ENCODE assay signal across 18 cellular contexts in genomic region chrX:150213481-150214030, GRCh38.
DNase-seq lines count a peak whose midpoint lies in the region; TF ChIP-seq lines count a peak whose summit lies in the region.
"Had no signal": no experiment of that assay in that cellular context is flagged by ENCODE, and none has a peak within 500 bp of the region (broad histone marks: within the 10 kb centered on the region; RNA-seq: fewer than 3 reads in every experiment).

No MANE protein-coding gene starts in this region.

- H2AFZ ChIP-seq in mammary epithelial cell (ENCODE audit: low read depth, low read length) (no peak overlapping the region), PC-9 (no peak overlapping the region)

- H3K23ac ChIP-seq in mesendoderm (ENCODE audit: low read length): no peak overlapping the region

- no peak for TF ChIP-seq POLR2A in breast epithelium (IDR thresholded peaks at IDR 0.05)

- H3K9ac ChIP-seq in mammary epithelial cell (ENCODE audit: insufficient read depth, low read length) (no peak overlapping the region), mesendoderm (ENCODE audit: low read length) (no peak overlapping the region), skeletal muscle tissue (ENCODE audit: low read depth in 1 of 3, low read length in 3 of 3) (no peak overlapping the region)

- H3K79me1 ChIP-seq in mesendoderm (ENCODE audit: low read length): no peaks in the 10 kb centered on the region

- no peak overlapping the region for H2AK5ac ChIP-seq in mesendoderm (ENCODE audit: low read length)

- CTCF ChIA-PET in mammary epithelial cell (lab: Charles Lee; ENCODE audit: low non-redundant PET) (no interaction called here), PC-9 (lab: Charles Lee) (no interaction called here)

- peaks cover 5% of the 10 kb centered on the region; the same call in 1 of the 2 replicates for H3K9me2 ChIP-seq in PC-9 (ENCODE audit: insufficient read depth)

- no peaks in the 10 kb centered on the region for H3K9me3 ChIP-seq in breast epithelium
- H3K9me3 ChIP-seq in mammary epithelial cell (replicated peaks; ENCODE audit: insufficient read depth, low read length): no peaks in the 10 kb centered on the region
- H3K9me3 ChIP-seq in skeletal muscle tissue (ENCODE audit: control insufficient read depth in 3 of 3, low read length in 3 of 3): no peaks in the 10 kb centered on the region
- H3K9me3 ChIP-seq in PC-9 (ENCODE audit: insufficient read depth, low read depth): no peaks in the 10 kb centered on the region
- H3K9me3 ChIP-seq: HAP-1 had no signal

- no peak overlapping the region for H2BK120ac ChIP-seq in mesendoderm (ENCODE audit: low read depth, low read length)

- intact Hi-C loops in breast epithelium (cut with DNase I; ENCODE audit: low total_unique reads): no loop called here
- intact Hi-C loops in mammary epithelial cell (cut with micrococcal nuclease): no loop called here
- intact Hi-C loops in PC-9 (cut with micrococcal nuclease; ENCODE audit: unreplicated experiment): no loop called here

- no peak overlapping the region for H3K18ac ChIP-seq in mesendoderm (ENCODE audit: low read length)

- POLR2A ChIA-PET in PC-9 (lab: Charles Lee; ENCODE audit: unreplicated experiment): no interaction called here

- H2BK5ac ChIP-seq in mesendoderm (ENCODE audit: low read length): no peak overlapping the region

- in situ Hi-C loops in mammary epithelial cell (cut with MboI; ENCODE audit: low sequenced_read_pairs in 2 of 2): loop anchor here in 1 of 2 donors (25.0 kb wide), 1 partner anchor 251 kb away; no protein-coding TSS in a partner anchor

- H4K8ac ChIP-seq in mesendoderm (ENCODE audit: low read depth, low read length): no peak overlapping the region

- no peak overlapping the region for H3K56ac ChIP-seq in mesendoderm (ENCODE audit: low read length)

- no peak overlapping the region for H2BK15ac ChIP-seq in mesendoderm (replicated peaks; ENCODE audit: low read depth)

- H3K79me2 ChIP-seq in mammary epithelial cell (ENCODE audit: insufficient read depth, low read length) (no peaks in the 10 kb centered on the region), mesendoderm (ENCODE audit: control insufficient read depth, insufficient read depth, low read length) (no peaks in the 10 kb centered on the region), PC-9 (ENCODE audit: low read depth) (no peaks in the 10 kb centered on the region)

- peak overlapping the region; percentile 20 to 36 for H3K27ac ChIP-seq in breast epithelium
- H3K27ac ChIP-seq in mammary epithelial cell (ENCODE audit: insufficient read depth, low read depth, low read length): no peak overlapping the region
- peak overlapping the region in 1 of 2 donors; percentile 11 for H3K27ac ChIP-seq in coronary artery
- H3K27ac ChIP-seq in mesendoderm (ENCODE audit: low read depth, low read length): no peak overlapping the region
- H3K27ac ChIP-seq in skeletal muscle tissue (ENCODE audit: low read depth, low read length): peak overlapping the region; percentile 56
- H3K27ac ChIP-seq in PC-9: no peak overlapping the region
- H3K27ac ChIP-seq: 22Rv1, RWPE1 had no signal

- H3K4me3 ChIP-seq in breast epithelium (no peak overlapping the region), mammary epithelial cell (replicated peaks in 1 of 3; ENCODE audit: insufficient read depth in 1 of 3, low read depth in 2 of 3, low read length in 3 of 3) (no peak overlapping the region), coronary artery (no peak overlapping the region), mesendoderm (ENCODE audit: low read length) (no peak overlapping the region), skeletal muscle tissue (ENCODE audit: low read length in 3 of 3) (no peak overlapping the region), PC-9 (no peak overlapping the region)
- H3K4me3 ChIP-seq: HAP-1 had no signal

- 56% methylated on average over 3 of the region's 3 CpGs for WGBS in mammary epithelial cell (ENCODE audit: low coverage, missing lambda C conversion rate)
- no CpG with 5 or more reads among the region's 3 CpGs for WGBS in mesendoderm (ENCODE audit: extremely low coverage, insufficient coverage, low lambda C conversion rate)

- DNase-seq in breast epithelium (ENCODE audit: low spot score in 2 of 2): no peak
- no peak for DNase-seq in mammary epithelial cell
- DNase-seq in coronary artery (ENCODE audit: low spot score): peak; percentile 59
- no peak for DNase-seq in mesendoderm
- DNase-seq in activated CD8-positive, alpha-beta memory T cell treated with anti-CD3 and anti-CD28 coated beads, Interleukin-2, amount 50 U/mL, for 48 hours: no peak
- DNase-seq in COLO668 (lab: John Stamatoyannopoulos, UW; ENCODE audit: unreplicated experiment): no peak
- DNase-seq in PC-9: no peak
- DNase-seq: CD8-positive, alpha-beta T cell; DMS79 treated with DMSO at 0.1 percent for 48 hours; KG1; NCI-H1436; NCI-H2029 treated with DMSO at 0.1 percent for 48 hours; NCI-H2171 treated with DMSO at 0.1 percent for 48 hours; NCI-H748 treated with DMSO at 0.1 percent for 48 hours had no signal

- no TSS peak for BruUV-seq in mammary epithelial cell (replicated peaks; lab: Mats Ljungman, UMichigan)
- BruUV-seq in PC-9 (replicated peaks; lab: Mats Ljungman, UMichigan): no TSS peak

- peak overlapping the region; percentile 39 for H3K4ac ChIP-seq in mesendoderm (ENCODE audit: low read depth, low read length)

- H3K27me3 ChIP-seq in breast epithelium (peaks cover 0 to 6% of the 10 kb centered on the region in 2 donors), mammary epithelial cell (ENCODE audit: insufficient read depth, low read length) (no peaks in the 10 kb centered on the region), mesendoderm (ENCODE audit: insufficient read depth, low read length, poor library complexity) (no peaks in the 10 kb centered on the region), skeletal muscle tissue (ENCODE audit: control insufficient read depth in 3 of 3, insufficient read depth in 3 of 3, low read length in 3 of 3) (no peaks in the 10 kb centered on the region), PC-9 (ENCODE audit: insufficient read depth, low read depth) (no peaks in the 10 kb centered on the region)

- H3K4me2 ChIP-seq in mammary epithelial cell (ENCODE audit: insufficient read depth, low read depth, low read length) (no peak overlapping the region), mesendoderm (ENCODE audit: low read length) (no peak overlapping the region), PC-9 (no peak overlapping the region)

- no peak overlapping the region for H4K5ac ChIP-seq in mesendoderm (ENCODE audit: low read length)

- TF ChIP-seq CTCF in breast epithelium (IDR thresholded peaks at IDR 0.05): no peak
- TF ChIP-seq CTCF in mammary epithelial cell (conservative IDR thresholded peaks at IDR 0.05 in 1 of 2, IDR thresholded peaks at IDR 0.05 in 1 of 2; ENCODE audit: extremely low read depth in 1 of 2, insufficient read depth in 1 of 2, low read depth in 1 of 2, low read length in 2 of 2): no peak
- no peak for TF ChIP-seq CTCF in coronary artery (IDR thresholded peaks at IDR 0.05)
- no peak for TF ChIP-seq CTCF in PC-9 (conservative IDR thresholded peaks at IDR 0.05)

- no peaks in the 10 kb centered on the region for H3F3A ChIP-seq in PC-9 (ENCODE audit: insufficient read depth, low read depth)

- H3K36me3 ChIP-seq in breast epithelium: no peaks in the 10 kb centered on the region
- no peaks in the 10 kb centered on the region for H3K36me3 ChIP-seq in mammary epithelial cell (ENCODE audit: insufficient read depth, low read length)
- no peaks in the 10 kb centered on the region for H3K36me3 ChIP-seq in mesendoderm (ENCODE audit: control insufficient read depth, insufficient read depth, low read length)
- no peaks in the 10 kb centered on the region for H3K36me3 ChIP-seq in skeletal muscle tissue (ENCODE audit: control insufficient read depth in 3 of 3, insufficient read depth in 3 of 3, low read length in 3 of 3)
- H3K36me3 ChIP-seq in PC-9 (ENCODE audit: low read depth): no peaks in the 10 kb centered on the region
- H3K36me3 ChIP-seq: HAP-1 had no signal

- H4K20me1 ChIP-seq in mammary epithelial cell (ENCODE audit: insufficient read depth, low read length) (no peaks in the 10 kb centered on the region), PC-9 (ENCODE audit: insufficient read depth) (no peaks in the 10 kb centered on the region)

- H3K4me1 ChIP-seq in breast epithelium (no peaks in the 10 kb centered on the region), mammary epithelial cell (ENCODE audit: insufficient read depth, low read length) (no peaks in the 10 kb centered on the region), mesendoderm (ENCODE audit: control insufficient read depth, low read depth, low read length) (no peaks in the 10 kb centered on the region), skeletal muscle tissue (ENCODE audit: control insufficient read depth in 3 of 3, insufficient read depth in 3 of 3, low read length in 3 of 3) (peaks cover 10 to 20% (median 19%) of the 10 kb centered on the region in 3 donors), PC-9 (replicated peaks; ENCODE audit: insufficient read depth) (no peaks in the 10 kb centered on the region)
- H3K4me1 ChIP-seq: HAP-1 had no signal

- dilution Hi-C loops in mammary epithelial cell (cut with HindIII; ENCODE audit: low sequenced_read_pairs): no loop called here

Comparison
In these comparisons a context has a peak if more than half of its experiments do, and no peak if none do; other contexts are left out.
1. H3K27ac ChIP-seq: peak in breast epithelium (2 of 2) and skeletal muscle tissue (single experiment); none in mammary epithelial cell (single experiment), mesendoderm (single experiment) and PC-9 (single experiment).